ENCODE assay signal across 8 cellular contexts in genomic region chr4:87150498-87151261, GRCh38.
A peak's percentile ranks its signal among the peaks of the same experiment; 100 is the strongest.
DNase-seq lines count a peak whose midpoint lies in the region; ATAC-seq and TF ChIP-seq lines count a peak whose summit lies in the region.

No MANE protein-coding gene starts in this region.

- intact Hi-C loops in aorta (cut with DNase I), result loop anchor here (1.0 to 2.0 kb wide), 2 partner anchors 86 kb away; no protein-coding TSS in a partner anchor

- H3K79me2 ChIP-seq in fibroblast of lung (ENCODE audit: control insufficient read depth, insufficient read depth, low read length), result no peaks in the 10 kb centered on the region

- peak overlapping the region in 1 of 3 experiments; percentile 25 for H3K27ac Mint-ChIP-seq in nephron

- H3K9ac ChIP-seq in fibroblast of lung (ENCODE audit: insufficient read depth, low read length), result no peak overlapping the region

- H3K4me3 ChIP-seq in fibroblast of lung (replicated peaks in 1 of 4; ENCODE audit: control extremely low read depth in 1 of 4, insufficient read depth in 1 of 4, low read depth in 3 of 4, low read length in 4 of 4), result no peak overlapping the region
- no peak overlapping the region for H3K4me3 ChIP-seq in aorta (ENCODE audit: low read length in 2 of 2)

- H3K4me3 Mint-ChIP-seq in nephron, result no peak overlapping the region

- H3K4me1 Mint-ChIP-seq in nephron, result peaks cover 26% of the 10 kb centered on the region

- H3K36me3 Mint-ChIP-seq in nephron (ENCODE audit: low read depth), result peaks cover 4% of the 10 kb centered on the region

- DNase-seq in CD1c-positive myeloid dendritic cell (ENCODE audit: extremely low spot score) (peak; percentile 79), NCI-H460 (ENCODE audit: extremely low read depth, low read depth) (peak; percentile 62), fibroblast of lung (ENCODE audit: low read depth in 2 of 2) (peak; percentile 56 to 79), aorta (no peak)
- peak; percentile 20 for DNase-seq in activated CD4-positive, alpha-beta T cell treated with anti-CD3 and anti-CD28 coated beads, Interleukin-2, amount 50 U/mL, for 1 hour

- ATAC-seq in GM18861 (IDR thresholded peaks at IDR 0.05; ENCODE audit: unreplicated experiment) (peak; percentile 62), HG03354 (IDR thresholded peaks at IDR 0.05; ENCODE audit: poor library complexity, severe bottlenecking, unreplicated experiment) (peak; percentile 59), aorta (ENCODE audit: low FRiP score) (peak; percentile 80)

- H3K27me3 Mint-ChIP-seq in nephron (ENCODE audit: low read depth), result no peaks in the 10 kb centered on the region

- H3K27ac ChIP-seq in fibroblast of lung (ENCODE audit: insufficient read depth, low read length) (no peak overlapping the region), aorta (ENCODE audit: low read depth in 1 of 2, low read length in 2 of 2) (no peak overlapping the region)

- no peaks in the 10 kb centered on the region for H3K9me3 ChIP-seq in fibroblast of lung (ENCODE audit: control insufficient read depth, insufficient read depth, low read depth, low read length)
- no peaks in the 10 kb centered on the region for H3K9me3 ChIP-seq in aorta (ENCODE audit: control insufficient read depth, low read length)

- H3K4me1 ChIP-seq in fibroblast of lung (ENCODE audit: control insufficient read depth, extremely low read depth, insufficient read depth, low read length), result no peaks in the 10 kb centered on the region
- no peaks in the 10 kb centered on the region for H3K4me1 ChIP-seq in aorta (ENCODE audit: control insufficient read depth in 1 of 2, insufficient read depth in 2 of 2, low read length in 2 of 2)

- H3K9me3 Mint-ChIP-seq in nephron, result no peaks in the 10 kb centered on the region

- H3K36me3 ChIP-seq in fibroblast of lung (ENCODE audit: control insufficient read depth, insufficient read depth, low read length), result no peaks in the 10 kb centered on the region
- no peaks in the 10 kb centered on the region for H3K36me3 ChIP-seq in aorta (ENCODE audit: control insufficient read depth in 1 of 2, insufficient read depth in 2 of 2, low read length in 1 of 2)

- H4K20me1 ChIP-seq in fibroblast of lung (ENCODE audit: control insufficient read depth, extremely low read depth, insufficient read depth, low read length), result no peaks in the 10 kb centered on the region

- peak; percentile 87 to 92 for TF ChIP-seq CTCF in fibroblast of lung (conservative IDR thresholded peaks at IDR 0.05 in 1 of 2, IDR thresholded peaks at IDR 0.05 in 1 of 2; ENCODE audit: low read depth in 1 of 2, low read length in 2 of 2)
- TF ChIP-seq CTCF in nephron (IDR thresholded peaks at IDR 0.05; ENCODE audit: unreplicated experiment in 3 of 3), result peak; percentile 89 to 91 (median 91)

- 33 to 46% methylated on average over 2 of the region's 2 CpGs for WGBS in aorta, 2 donors

- no peak overlapping the region for H3K4me2 ChIP-seq in fibroblast of lung (ENCODE audit: extremely low read depth, insufficient read depth, low read length)

- H3K27me3 ChIP-seq in fibroblast of lung (ENCODE audit: control insufficient read depth, insufficient read depth, low read length) (no peaks in the 10 kb centered on the region), aorta (ENCODE audit: control insufficient read depth in 1 of 2, insufficient read depth in 2 of 2, low read length in 1 of 2) (no peaks in the 10 kb centered on the region)

- no peak overlapping the region for H2AFZ ChIP-seq in fibroblast of lung (ENCODE audit: low read length)

Comparison
In these comparisons a context has a peak if more than half of its experiments do, and no peak if none do; other contexts are left out.
1. DNase-seq: peak in CD1c-positive myeloid dendritic cell (single experiment), NCI-H460 (single experiment), activated CD4-positive, alpha-beta T cell treated with anti-CD3 and anti-CD28 coated beads, Interleukin-2, amount 50 U/mL, for 1 hour (single experiment) and fibroblast of lung (2 of 2); none in aorta (0 of 2).
2. Peak in every context shown above with its lines, with median percentiles within 50 percentile points of each other: ATAC-seq.